In genomic region chr3:143330316-143330868, GRCh38 we compare ENCODE assay signal across 1 cellular context.
TF ChIP-seq lines count a peak whose summit lies in the region.

No MANE protein-coding gene starts in this region.

TF ChIP-seq in H1, 55 proteins besides CTCF, POLR2A, EP300 and RAD21 (continued from another document):
- no peak for TF ChIP-seq CHD7 (IDR thresholded peaks at IDR 0.05; ENCODE audit: insufficient replicate concordance, low read length)
- no peak for TF ChIP-seq TCF12 (IDR thresholded peaks at IDR 0.05; ENCODE audit: low read depth, low read length)
- no peak for TF ChIP-seq CEBPB (IDR thresholded peaks at IDR 0.05; ENCODE audit: low read depth, low read length)
- TF ChIP-seq E2F6 (IDR thresholded peaks at IDR 0.05): no peak
- no peak for TF ChIP-seq BCL11A (IDR thresholded peaks at IDR 0.05; ENCODE audit: low read depth in 2 of 2, low read length in 2 of 2)
TF ChIP-seq in H1: peak in this region for 0.
